19 cellular contexts compared by ENCODE assay signal in genomic region chr1:26570287-26570686, GRCh38. TPM values are rescaled to one million over a fixed set of nuclear protein-coding genes. Genes with fewer than 3 reads are reported as not detected.
A peak's percentile ranks its signal among the peaks of the same experiment; 100 is the strongest.
DNase-seq lines count a peak whose midpoint lies in the region; ATAC-seq, FAIRE-seq and TF ChIP-seq lines count a peak whose summit lies in the region.
"Had no signal": no experiment of that assay in that cellular context is flagged by ENCODE, and none has a peak within 500 bp of the region (broad histone marks: within the 10 kb centered on the region; RNA-seq: fewer than 3 reads in every experiment).

No MANE protein-coding gene starts in this region.

- H3K27me3 ChIP-seq in CD4-positive, alpha-beta memory T cell (ENCODE audit: insufficient read depth, low read length), result no peaks in the 10 kb centered on the region
- H3K27me3 ChIP-seq in astrocyte (ENCODE audit: insufficient read depth, low read length) (no peaks in the 10 kb centered on the region), kidney epithelial cell (ENCODE audit: control insufficient read depth, insufficient read depth, low read length) (no peaks in the 10 kb centered on the region)
- H3K27me3 ChIP-seq: gastrocnemius medialis, SJCRH30 had no signal

- ATAC-seq in HG02678 (IDR thresholded peaks at IDR 0.05; ENCODE audit: unreplicated experiment), result no peak
- ATAC-seq: gastrocnemius medialis had no signal

- no peak overlapping the region for H3K4me2 ChIP-seq in astrocyte (ENCODE audit: low read length)

- no peak overlapping the region for H3K4me3 Mint-ChIP-seq in CD4-positive, alpha-beta memory T cell
- H3K4me3 Mint-ChIP-seq in astrocyte (ENCODE audit: unreplicated experiment), result no peak overlapping the region
- H3K4me3 Mint-ChIP-seq: activated naive CD8-positive, alpha-beta T cell treated with anti-CD3 and anti-CD28 coated beads, Interleukin-2, amount 10 ng/mL, durations not matched to agents 7 days and 5 days had no signal

- H3K27me3 Mint-ChIP-seq in CD4-positive, alpha-beta memory T cell, result no peaks in the 10 kb centered on the region
- H3K27me3 Mint-ChIP-seq in astrocyte (ENCODE audit: low read depth, unreplicated experiment), result no peaks in the 10 kb centered on the region
- H3K27me3 Mint-ChIP-seq: activated naive CD8-positive, alpha-beta T cell treated with anti-CD3 and anti-CD28 coated beads, Interleukin-2, amount 10 ng/mL, durations not matched to agents 7 days and 5 days had no signal

- H3K79me2 ChIP-seq in astrocyte (ENCODE audit: insufficient read depth, low read length), result no peaks in the 10 kb centered on the region

- intact Hi-C loops in CD4-positive, alpha-beta memory T cell (cut with micrococcal nuclease), result no loop called here

- no peak for TF ChIP-seq CTCF in astrocyte (IDR thresholded peaks at IDR 0.05; ENCODE audit: insufficient read depth, low read depth, low read length)
- TF ChIP-seq CTCF in kidney epithelial cell (IDR thresholded peaks at IDR 0.05; ENCODE audit: insufficient read depth, low read length, poor library complexity, severe bottlenecking), result no peak

- POLR2A ChIA-PET in CD4-positive, alpha-beta memory T cell (lab: Charles Lee; ENCODE audit: partially characterized antibody), result interaction anchor here (0.8 kb wide), 1 partner anchor 32 kb away, joined by 4 read pairs; no protein-coding TSS in a partner anchor

- H3K27ac ChIP-seq in CD4-positive, alpha-beta memory T cell (ENCODE audit: low read depth, low read length), result no peak overlapping the region
- no peak overlapping the region for H3K27ac ChIP-seq in astrocyte (ENCODE audit: low read depth, low read length)
- H3K27ac ChIP-seq: gastrocnemius medialis, SJCRH30, thoracic aorta had no signal

- H2AFZ ChIP-seq in astrocyte (ENCODE audit: low read depth, low read length), result no peak overlapping the region

- FAIRE-seq in astrocyte (lab: Jason Lieb, UNC) (no peak), GM12892 (lab: Jason Lieb, UNC) (no peak)
- FAIRE-seq: D721Med had no signal

- peaks cover 3 to 10% (median 5%) of the 10 kb centered on the region in 4 donors for H3K4me1 Mint-ChIP-seq in CD4-positive, alpha-beta memory T cell
- H3K4me1 Mint-ChIP-seq in astrocyte (ENCODE audit: low read depth, unreplicated experiment), result peaks cover 4% of the 10 kb centered on the region

- no peak overlapping the region for H3K9ac ChIP-seq in astrocyte (ENCODE audit: low read length)

- no peak overlapping the region for H3K4me3 ChIP-seq in CD4-positive, alpha-beta memory T cell (ENCODE audit: low read length in 2 of 2)
- H3K4me3 ChIP-seq in astrocyte (ENCODE audit: insufficient read depth, low read depth, low read length), result no peak overlapping the region
- no peak overlapping the region for H3K4me3 ChIP-seq in kidney epithelial cell (ENCODE audit: low read depth, low read length)
- H3K4me3 ChIP-seq: gastrocnemius medialis, SJCRH30, thoracic aorta had no signal

- H3K27ac Mint-ChIP-seq in CD4-positive, alpha-beta memory T cell, result peak overlapping the region in 5 of 7 donors; percentile 41 to 77 (median 52)
- H3K27ac Mint-ChIP-seq in astrocyte (ENCODE audit: unreplicated experiment), result peak overlapping the region; percentile 59

- no peaks in the 10 kb centered on the region for H3K9me3 Mint-ChIP-seq in CD4-positive, alpha-beta memory T cell
- H3K9me3 Mint-ChIP-seq in astrocyte (ENCODE audit: unreplicated experiment), result no peaks in the 10 kb centered on the region
- H3K9me3 Mint-ChIP-seq: activated naive CD8-positive, alpha-beta T cell treated with anti-CD3 and anti-CD28 coated beads, Interleukin-2, amount 10 ng/mL, durations not matched to agents 7 days and 5 days had no signal

- peaks cover 50 to 71% of the 10 kb centered on the region in 2 donors for H3K36me3 Mint-ChIP-seq in CD4-positive, alpha-beta memory T cell
- peaks cover 19% of the 10 kb centered on the region for H3K36me3 Mint-ChIP-seq in astrocyte (ENCODE audit: low read depth, unreplicated experiment)

- CTCF ChIA-PET in CD4-positive, alpha-beta memory T cell (lab: Charles Lee; ENCODE audit: partially characterized antibody), result no interaction called here

- no peaks in the 10 kb centered on the region for H3K9me3 ChIP-seq in CD4-positive, alpha-beta memory T cell (ENCODE audit: control insufficient read depth in 1 of 2, low read length in 2 of 2)
- H3K9me3 ChIP-seq in astrocyte (ENCODE audit: insufficient read depth, low read depth, low read length), result peaks cover 3% of the 10 kb centered on the region
- H3K9me3 ChIP-seq: gastrocnemius medialis, SJCRH30, thoracic aorta had no signal

- H4K20me1 ChIP-seq in astrocyte (ENCODE audit: insufficient read depth, low read length), result no peaks in the 10 kb centered on the region

- H3K36me3 ChIP-seq in CD4-positive, alpha-beta memory T cell (ENCODE audit: insufficient read depth, low read length), result peaks cover 71% of the 10 kb centered on the region
- H3K36me3 ChIP-seq in astrocyte (ENCODE audit: insufficient read depth, low read length) (no peaks in the 10 kb centered on the region), kidney epithelial cell (ENCODE audit: control insufficient read depth, insufficient read depth, low read length) (no peaks in the 10 kb centered on the region)
- H3K36me3 ChIP-seq: gastrocnemius medialis, SJCRH30, thoracic aorta had no signal

- DNase-seq in CD4-positive, alpha-beta memory T cell, result no peak
- DNase-seq in HT1080 (ENCODE audit: low read depth), result peak; percentile 41
- peak; percentile 39 for DNase-seq in astrocyte (ENCODE audit: low read depth)
- peak; percentile 7 for DNase-seq in kidney epithelial cell (ENCODE audit: low read depth)
- no peak for DNase-seq in stimulated activated CD4-positive, alpha-beta T cell treated with anti-CD3 and anti-CD28 coated beads, Interleukin-4, amount 100 ng/mL, for 1 hour
- DNase-seq in GM12892 (ENCODE audit: insufficient read length), result no peak
- DNase-seq in activated effector memory CD4-positive, alpha-beta T cell treated with Interleukin-2 at 50 U/mL for 16 hours, result no peak
- DNase-seq: activated CD4-positive, alpha-beta T cell treated with anti-CD3 and anti-CD28 coated beads, Interleukin-2, amount 50 U/mL, for 4 hours; activated naive CD8-positive, alpha-beta T cell treated with anti-CD3 and anti-CD28 coated beads, Interleukin-2, amount 10 ng/mL, durations not matched to agents 7 days and 5 days; AML-193; gastrocnemius medialis; NCI-H1694; NCI-H446 treated with DMSO at 0.1 percent for 48 hours; SJCRH30; stimulated activated CD4-positive, alpha-beta T cell treated with anti-CD3 and anti-CD28 coated beads, Interleukin-1b, Interleukin-23, amount 100 ng/mL, for 48 hours; T-helper 9 cell had no signal

- TF ChIP-seq POLR2A in GM12892 (IDR thresholded peaks at IDR 0.05; ENCODE audit: low read depth, low read length), result no peak

- H3K4me1 ChIP-seq in CD4-positive, alpha-beta memory T cell (ENCODE audit: insufficient read depth, low read length), result no peaks in the 10 kb centered on the region
- peaks cover 5% of the 10 kb centered on the region for H3K4me1 ChIP-seq in astrocyte (ENCODE audit: insufficient read depth, low read length)
- H3K4me1 ChIP-seq: gastrocnemius medialis, SJCRH30 had no signal

RNA-seq across cellular contexts. Expression of gene RPS6KA1, which starts 40.7 kb away (rescaled TPM):
- total RNA-seq in CD4-positive, alpha-beta memory T cell, result 100 to 1,000 TPM; 106 to 108 TPM
- 100 to 1,000 TPM; 180 to 215 TPM for polyA plus RNA-seq in CD4-positive, alpha-beta memory T cell
- total RNA-seq in HT1080 (2014; rRNA removed; shearing (Covaris generic)), result 30.2 and 35.1 TPM in 2 replicates
- 15.8 and 15.9 TPM in 2 replicates for polyA plus RNA-seq in HT1080 (2015; cell fraction: cytosol; rRNA removed)
- 14.8 and 16.4 TPM in 2 replicates for polyA plus RNA-seq in HT1080 (2015; cell fraction: nucleus; rRNA removed)
- total RNA-seq in astrocyte (8.8 and 11.8 TPM in 2 replicates), kidney epithelial cell (48.1 and 48.5 TPM in 2 replicates)
- polyA plus RNA-seq in GM12892 (2012; ENCODE audit: missing spikeins), result 56.6 TPM

Comparison
In these comparisons a context has a peak if more than half of its experiments do, and no peak if none do; other contexts are left out.
1. DNase-seq: peak in HT1080 (single experiment), astrocyte (single experiment) and kidney epithelial cell (single experiment); none in CD4-positive, alpha-beta memory T cell (0 of 5), stimulated activated CD4-positive, alpha-beta T cell treated with anti-CD3 and anti-CD28 coated beads, Interleukin-4, amount 100 ng/mL, for 1 hour (single experiment), GM12892 (single experiment) and activated effector memory CD4-positive, alpha-beta T cell treated with Interleukin-2 at 50 U/mL for 16 hours (single experiment).